In genomic region chr7:74059681-74060588, GRCh38 we compare ENCODE assay signal across 11 cellular contexts. TPM values are rescaled to one million over a fixed set of nuclear protein-coding genes. Genes with fewer than 3 reads are reported as not detected.
A peak's percentile ranks its signal among the peaks of the same experiment; 100 is the strongest.
DNase-seq lines count a peak whose midpoint lies in the region; ATAC-seq and TF ChIP-seq lines count a peak whose summit lies in the region.
"Had no signal": no experiment of that assay in that cellular context is flagged by ENCODE, and none has a peak within 500 bp of the region (broad histone marks: within the 10 kb centered on the region; RNA-seq: fewer than 3 reads in every experiment).

No MANE protein-coding gene starts in this region.

- no peaks in the 10 kb centered on the region for H3K27me3 ChIP-seq in MG63
- H3K27me3 ChIP-seq in kidney epithelial cell (ENCODE audit: control insufficient read depth, insufficient read depth, low read length), result peaks cover 5% of the 10 kb centered on the region
- H3K27me3 ChIP-seq in suprapubic skin, result no peaks in the 10 kb centered on the region

- H3K9me3 Mint-ChIP-seq in MCF 10A (ENCODE audit: unreplicated experiment), result no peaks in the 10 kb centered on the region
- H3K9me3 Mint-ChIP-seq: WTC11 had no signal

- peaks cover 24% of the 10 kb centered on the region for H3K4me1 Mint-ChIP-seq in MCF 10A (ENCODE audit: insufficient read depth, unreplicated experiment)
- H3K4me1 Mint-ChIP-seq: WTC11 had no signal

- H3K4me1 ChIP-seq in suprapubic skin, result peaks cover 42% of the 10 kb centered on the region

- no peak for TF ChIP-seq EP300 in suprapubic skin (IDR thresholded peaks at IDR 0.05)

- H3K4me3 ChIP-seq in MG63 (no peak overlapping the region), kidney epithelial cell (ENCODE audit: low read depth, low read length) (no peak overlapping the region), suprapubic skin (no peak overlapping the region)

- CTCF ChIA-PET in MCF 10A (lab: Yijun Ruan, JAX), result interaction anchor here (0.6 to 3.0 kb wide), 16 partner anchors 8 to 341 kb away, joined by 3 to 16 read pairs (median 4); no protein-coding TSS in a partner anchor

- H3K36me3 Mint-ChIP-seq in MCF 10A (ENCODE audit: insufficient read depth, unreplicated experiment), result no peaks in the 10 kb centered on the region
- H3K36me3 Mint-ChIP-seq: WTC11 had no signal

- intact Hi-C loops in MCF 10A (cut with micrococcal nuclease), result loop anchor here (1.0 kb wide), 1 partner anchor 194 kb away; no protein-coding TSS in a partner anchor

- H3K27ac ChIP-seq in suprapubic skin, result peak overlapping the region; percentile 19

- no peaks in the 10 kb centered on the region for H3K36me3 ChIP-seq in MG63
- H3K36me3 ChIP-seq in kidney epithelial cell (ENCODE audit: control insufficient read depth, insufficient read depth, low read length), result no peaks in the 10 kb centered on the region
- H3K36me3 ChIP-seq in suprapubic skin, result peaks cover 39% of the 10 kb centered on the region

- 40% methylated on average over 12 of the region's 21 CpGs for whole genome bisulfite sequencing in suprapubic skin

- TF ChIP-seq CTCF in MCF 10A (IDR thresholded peaks at IDR 0.05; ENCODE audit: unreplicated experiment), result no peak
- peak; percentile 28 for TF ChIP-seq CTCF in kidney epithelial cell (IDR thresholded peaks at IDR 0.05; ENCODE audit: insufficient read depth, low read length, poor library complexity, severe bottlenecking)
- TF ChIP-seq CTCF in suprapubic skin (IDR thresholded peaks at IDR 0.05), result no peak

- DNase-seq in MG63, result peak; percentile 37
- DNase-seq in MCF 10A (ENCODE audit: unreplicated experiment), result peak; percentile 95
- no peak for DNase-seq in kidney epithelial cell (ENCODE audit: low read depth)
- peak in 1 of 2 donors; percentile 89 for DNase-seq in suprapubic skin (ENCODE audit: low spot score in 2 of 2)
- DNase-seq in stimulated activated CD4-positive, alpha-beta T cell treated with anti-CD3 and anti-CD28 coated beads, Interleukin-2, amount 100 ng/mL, for 48 hours, result no peak
- no peak for DNase-seq in activated naive CD4-positive, alpha-beta T cell treated with anti-CD3 and anti-CD28 coated beads, Interleukin-2, amount 50 U/mL, for 16 hours
- DNase-seq in NCI-H510A treated with DMSO at 0.1 percent for 48 hours (lab: John Stamatoyannopoulos, UW), result no peak
- DNase-seq: activated gamma-delta T cell; stimulated activated CD4-positive, alpha-beta T cell treated with anti-CD3 and anti-CD28 coated beads, Interleukin-12 subunit alpha, Interleukin-12 subunit beta, amount 100 ng/mL, for 4 hours had no signal

- TF ChIP-seq POLR2A in suprapubic skin (IDR thresholded peaks at IDR 0.05), result no peak

- peaks cover 14% of the 10 kb centered on the region for H3K27me3 Mint-ChIP-seq in MCF 10A (ENCODE audit: insufficient read depth, unreplicated experiment)

- ATAC-seq in HG02798 (IDR thresholded peaks at IDR 0.05; ENCODE audit: poor library complexity, unreplicated experiment), result no peak
- ATAC-seq: WTC11 had no signal

- H3K9me3 ChIP-seq in MG63, result no peaks in the 10 kb centered on the region
- no peaks in the 10 kb centered on the region for H3K9me3 ChIP-seq in suprapubic skin

- H3K4me3 Mint-ChIP-seq in MCF 10A (ENCODE audit: unreplicated experiment), result peak overlapping the region; percentile 28
- H3K4me3 Mint-ChIP-seq: WTC11 had no signal

- BruUV-seq in MCF 10A (replicated peaks; lab: Mats Ljungman, UMichigan), result no TSS peak

- POLR2A ChIA-PET in MCF 10A (lab: Yijun Ruan, JAX), result interaction anchor here (0.8 to 2.4 kb wide), 5 partner anchors 20 to 118 kb away, joined by 4 to 12 read pairs (median 7); partner anchors contain the start of gene EIF4H

- H3K27ac Mint-ChIP-seq in MCF 10A (ENCODE audit: low read depth, unreplicated experiment), result no peak overlapping the region
- H3K27ac Mint-ChIP-seq: WTC11 had no signal

RNA-seq across cellular contexts. Expression of gene LIMK1, which starts 23.7 kb away (rescaled TPM):
- total RNA-seq in MG63 (2014; rRNA removed; shearing (Covaris generic); ENCODE audit: low replicate concordance), result 13.2 and 26.9 TPM in 2 replicates
- total RNA-seq in MCF 10A (2022), result 21.4 and 23.4 TPM in 2 replicates
- 61.1 and 79.4 TPM in 2 replicates for total RNA-seq in kidney epithelial cell
- 10 to 100 TPM; 12.8 to 21.5 (median 17.2) TPM for total RNA-seq in suprapubic skin

RNA-seq across cellular contexts. Expression of gene ELN, which starts 32.0 kb away (rescaled TPM):
- total RNA-seq in MG63 (2014; rRNA removed; shearing (Covaris generic); ENCODE audit: low replicate concordance), result not detected in 2 replicates
- not detected in 2 replicates for total RNA-seq in MCF 10A (2022)
- total RNA-seq in kidney epithelial cell, result 0.07 TPM in 1 of 2 replicates, not detected in the other
- 10 to 100 TPM in 3 of 4 donors, 1 to 10 TPM in 1; 7.7 to 30.7 (median 25.1) TPM for total RNA-seq in suprapubic skin

Comparison
In these comparisons a context has a peak if more than half of its experiments do, and no peak if none do; other contexts are left out.
1. DNase-seq: peak in MG63 (single experiment) and MCF 10A (single experiment); none in kidney epithelial cell (single experiment), stimulated activated CD4-positive, alpha-beta T cell treated with anti-CD3 and anti-CD28 coated beads, Interleukin-2, amount 100 ng/mL, for 48 hours (0 of 2), activated naive CD4-positive, alpha-beta T cell treated with anti-CD3 and anti-CD28 coated beads, Interleukin-2, amount 50 U/mL, for 16 hours (single experiment) and NCI-H510A treated with DMSO at 0.1 percent for 48 hours (single experiment).